12 cellular contexts compared by ENCODE assay signal in genomic region chr4:128709268-128709667, GRCh38.
A peak's percentile ranks its signal among the peaks of the same experiment; 100 is the strongest.
DNase-seq lines count a peak whose midpoint lies in the region; ATAC-seq, FAIRE-seq and TF ChIP-seq lines count a peak whose summit lies in the region.
"Had no signal": no experiment of that assay in that cellular context is flagged by ENCODE, and none has a peak within 500 bp of the region (broad histone marks: within the 10 kb centered on the region; RNA-seq: fewer than 3 reads in every experiment).

No MANE protein-coding gene starts in this region.

- FAIRE-seq in urothelium cell line (lab: Jason Lieb, UNC), result no peak
- FAIRE-seq: GM12891 had no signal

- no peaks in the 10 kb centered on the region for H3K36me3 ChIP-seq in neural progenitor cell

- peak overlapping the region; percentile 60 for H2AFZ ChIP-seq in neural progenitor cell (replicated peaks)

- no peaks in the 10 kb centered on the region for H3K27me3 ChIP-seq in HL-60 (ENCODE audit: insufficient read depth, poor library complexity, severe bottlenecking)
- no peaks in the 10 kb centered on the region for H3K27me3 ChIP-seq in neural progenitor cell

- H3K27ac Mint-ChIP-seq in activated naive CD4-positive, alpha-beta T cell treated with anti-CD3 and anti-CD28 coated beads, Interleukin-2, amount 10 ng/mL, durations not matched to agents 7 days and 5 days, result peak overlapping the region; percentile 71
- peak overlapping the region; percentile 82 for H3K27ac Mint-ChIP-seq in activated CD8-positive, alpha-beta T cell treated with anti-CD3 and anti-CD28 coated beads, Interleukin-2, amount 10 ng/mL, durations not matched to agents 7 days and 5 days
- H3K27ac Mint-ChIP-seq in neural progenitor cell, result no peak overlapping the region
- H3K27ac Mint-ChIP-seq in activated CD4-positive, alpha-beta memory T cell treated with anti-CD3 and anti-CD28 coated beads for 36 hours, result no peak overlapping the region

- H3K9me3 Mint-ChIP-seq in activated naive CD4-positive, alpha-beta T cell treated with anti-CD3 and anti-CD28 coated beads, Interleukin-2, amount 10 ng/mL, durations not matched to agents 7 days and 5 days, result peaks cover 3% of the 10 kb centered on the region
- no peaks in the 10 kb centered on the region for H3K9me3 Mint-ChIP-seq in activated CD8-positive, alpha-beta T cell treated with anti-CD3 and anti-CD28 coated beads, Interleukin-2, amount 10 ng/mL, durations not matched to agents 7 days and 5 days (ENCODE audit: insufficient read depth)
- H3K9me3 Mint-ChIP-seq in neural progenitor cell, result peaks cover 1% of the 10 kb centered on the region
- H3K9me3 Mint-ChIP-seq in activated CD4-positive, alpha-beta memory T cell treated with anti-CD3 and anti-CD28 coated beads for 36 hours, result no peaks in the 10 kb centered on the region

- H4K20me1 ChIP-seq in neural progenitor cell (ENCODE audit: low read depth), result no peaks in the 10 kb centered on the region

- peak; percentile 51 for ATAC-seq in activated CD8-positive, alpha-beta T cell treated with anti-CD3 and anti-CD28 coated beads, Interleukin-2, amount 10 ng/mL, durations not matched to agents 7 days and 5 days

- no peak overlapping the region for H3K4me2 ChIP-seq in neural progenitor cell

- POLR2A ChIA-PET in activated CD8-positive, alpha-beta T cell treated with anti-CD3 and anti-CD28 coated beads, Interleukin-2, amount 10 ng/mL, durations not matched to agents 7 days and 5 days (lab: Charles Lee), result no interaction called here
- POLR2A ChIA-PET in activated CD4-positive, alpha-beta memory T cell treated with anti-CD3 and anti-CD28 coated beads for 36 hours (lab: Charles Lee), result no interaction called here

- no peaks in the 10 kb centered on the region for H3K27me3 Mint-ChIP-seq in activated naive CD4-positive, alpha-beta T cell treated with anti-CD3 and anti-CD28 coated beads, Interleukin-2, amount 10 ng/mL, durations not matched to agents 7 days and 5 days
- H3K27me3 Mint-ChIP-seq in activated CD8-positive, alpha-beta T cell treated with anti-CD3 and anti-CD28 coated beads, Interleukin-2, amount 10 ng/mL, durations not matched to agents 7 days and 5 days (ENCODE audit: low read depth), result peaks cover under 1% of the 10 kb centered on the region
- H3K27me3 Mint-ChIP-seq in neural progenitor cell (ENCODE audit: insufficient read depth, low read depth), result no peaks in the 10 kb centered on the region
- no peaks in the 10 kb centered on the region for H3K27me3 Mint-ChIP-seq in activated CD4-positive, alpha-beta memory T cell treated with anti-CD3 and anti-CD28 coated beads for 36 hours

- no peak for DNase-seq in activated naive CD4-positive, alpha-beta T cell treated with anti-CD3 and anti-CD28 coated beads, Interleukin-2, amount 10 ng/mL, durations not matched to agents 7 days and 5 days
- DNase-seq in activated naive CD4-positive, alpha-beta T cell treated with Interleukin-2 at 50 U/mL for 16 hours, result no peak
- DNase-seq in HL-60 (ENCODE audit: low read depth in 1 of 2, low spot score in 1 of 2) (peak; percentile 1 to 43), neural progenitor cell (ENCODE audit: low spot score) (no peak), mesenteric fat pad (ENCODE audit: low spot score) (no peak), urothelium cell line (ENCODE audit: low spot score) (no peak)
- DNase-seq in activated CD8-positive, alpha-beta T cell treated with anti-CD3 and anti-CD28 coated beads, Interleukin-2, amount 10 ng/mL, durations not matched to agents 7 days and 5 days, result peak; percentile 21
- DNase-seq in activated CD4-positive, alpha-beta memory T cell treated with anti-CD3 and anti-CD28 coated beads for 36 hours, result no peak
- DNase-seq: amygdala, DMS79, NCI-H82 had no signal

- H3K9ac ChIP-seq in neural progenitor cell, result no peak overlapping the region

- no peaks in the 10 kb centered on the region for H3K4me1 ChIP-seq in neural progenitor cell

- H3K79me2 ChIP-seq in neural progenitor cell (ENCODE audit: low read depth), result no peaks in the 10 kb centered on the region

- intact Hi-C loops in activated CD4-positive, alpha-beta memory T cell treated with anti-CD3 and anti-CD28 coated beads for 36 hours (cut with micrococcal nuclease), result no loop called here

- no peaks in the 10 kb centered on the region for H3F3A ChIP-seq in neural progenitor cell (ENCODE audit: low read depth)

- H3K4me3 Mint-ChIP-seq in activated naive CD4-positive, alpha-beta T cell treated with anti-CD3 and anti-CD28 coated beads, Interleukin-2, amount 10 ng/mL, durations not matched to agents 7 days and 5 days, result no peak overlapping the region
- H3K4me3 Mint-ChIP-seq in activated CD8-positive, alpha-beta T cell treated with anti-CD3 and anti-CD28 coated beads, Interleukin-2, amount 10 ng/mL, durations not matched to agents 7 days and 5 days, result no peak overlapping the region
- no peak overlapping the region for H3K4me3 Mint-ChIP-seq in neural progenitor cell
- no peak overlapping the region for H3K4me3 Mint-ChIP-seq in activated CD4-positive, alpha-beta memory T cell treated with anti-CD3 and anti-CD28 coated beads for 36 hours

- no peaks in the 10 kb centered on the region for H3K9me3 ChIP-seq in neural progenitor cell (ENCODE audit: low read depth)

- H3K4me3 ChIP-seq in HL-60 (replicated peaks; ENCODE audit: insufficient read depth, low read length) (no peak overlapping the region), neural progenitor cell (no peak overlapping the region)

- TF ChIP-seq CTCF in HL-60 (IDR thresholded peaks at IDR 0.05; ENCODE audit: insufficient read depth, low read length) (no peak), neural progenitor cell (IDR thresholded peaks at IDR 0.05) (no peak)

- peaks cover 3% of the 10 kb centered on the region for H3K36me3 Mint-ChIP-seq in activated naive CD4-positive, alpha-beta T cell treated with anti-CD3 and anti-CD28 coated beads, Interleukin-2, amount 10 ng/mL, durations not matched to agents 7 days and 5 days
- no peaks in the 10 kb centered on the region for H3K36me3 Mint-ChIP-seq in activated CD8-positive, alpha-beta T cell treated with anti-CD3 and anti-CD28 coated beads, Interleukin-2, amount 10 ng/mL, durations not matched to agents 7 days and 5 days (ENCODE audit: low read depth)
- H3K36me3 Mint-ChIP-seq in neural progenitor cell, result no peaks in the 10 kb centered on the region
- H3K36me3 Mint-ChIP-seq in activated CD4-positive, alpha-beta memory T cell treated with anti-CD3 and anti-CD28 coated beads for 36 hours, result no peaks in the 10 kb centered on the region

- H3K27ac ChIP-seq in HL-60 (replicated peaks) (no peak overlapping the region), neural progenitor cell (no peak overlapping the region)

- CTCF ChIA-PET in activated naive CD4-positive, alpha-beta T cell treated with anti-CD3 and anti-CD28 coated beads, Interleukin-2, amount 10 ng/mL, durations not matched to agents 7 days and 5 days (lab: Charles Lee), result no interaction called here
- CTCF ChIA-PET in activated CD8-positive, alpha-beta T cell treated with anti-CD3 and anti-CD28 coated beads, Interleukin-2, amount 10 ng/mL, durations not matched to agents 7 days and 5 days (lab: Charles Lee), result interaction anchor here (1.0 to 1.2 kb wide), 2 partner anchors 10 to 103 kb away, joined by 3 to 4 read pairs; no protein-coding TSS in a partner anchor
- CTCF ChIA-PET in activated CD4-positive, alpha-beta memory T cell treated with anti-CD3 and anti-CD28 coated beads for 36 hours (lab: Charles Lee), result no interaction called here

- H3K4me1 Mint-ChIP-seq in activated naive CD4-positive, alpha-beta T cell treated with anti-CD3 and anti-CD28 coated beads, Interleukin-2, amount 10 ng/mL, durations not matched to agents 7 days and 5 days, result peaks cover 25% of the 10 kb centered on the region
- H3K4me1 Mint-ChIP-seq in activated CD8-positive, alpha-beta T cell treated with anti-CD3 and anti-CD28 coated beads, Interleukin-2, amount 10 ng/mL, durations not matched to agents 7 days and 5 days (ENCODE audit: low read depth), result peaks cover 8% of the 10 kb centered on the region
- H3K4me1 Mint-ChIP-seq in neural progenitor cell, result peaks cover 3% of the 10 kb centered on the region
- peaks cover 17% of the 10 kb centered on the region for H3K4me1 Mint-ChIP-seq in activated CD4-positive, alpha-beta memory T cell treated with anti-CD3 and anti-CD28 coated beads for 36 hours (ENCODE audit: low read depth)

Comparison
In these comparisons a context has a peak if more than half of its experiments do, and no peak if none do; other contexts are left out.
1. DNase-seq: peak in HL-60 (2 of 2) and activated CD8-positive, alpha-beta T cell treated with anti-CD3 and anti-CD28 coated beads, Interleukin-2, amount 10 ng/mL, durations not matched to agents 7 days and 5 days (single experiment); none in activated naive CD4-positive, alpha-beta T cell treated with anti-CD3 and anti-CD28 coated beads, Interleukin-2, amount 10 ng/mL, durations not matched to agents 7 days and 5 days (single experiment), activated naive CD4-positive, alpha-beta T cell treated with Interleukin-2 at 50 U/mL for 16 hours (single experiment), neural progenitor cell (single experiment), activated CD4-positive, alpha-beta memory T cell treated with anti-CD3 and anti-CD28 coated beads for 36 hours (single experiment), mesenteric fat pad (single experiment) and urothelium cell line (single experiment).
2. H3K27ac Mint-ChIP-seq: peak in activated naive CD4-positive, alpha-beta T cell treated with anti-CD3 and anti-CD28 coated beads, Interleukin-2, amount 10 ng/mL, durations not matched to agents 7 days and 5 days (single experiment) and activated CD8-positive, alpha-beta T cell treated with anti-CD3 and anti-CD28 coated beads, Interleukin-2, amount 10 ng/mL, durations not matched to agents 7 days and 5 days (single experiment); none in neural progenitor cell (single experiment) and activated CD4-positive, alpha-beta memory T cell treated with anti-CD3 and anti-CD28 coated beads for 36 hours (single experiment).